In the genomic region with DNA sequence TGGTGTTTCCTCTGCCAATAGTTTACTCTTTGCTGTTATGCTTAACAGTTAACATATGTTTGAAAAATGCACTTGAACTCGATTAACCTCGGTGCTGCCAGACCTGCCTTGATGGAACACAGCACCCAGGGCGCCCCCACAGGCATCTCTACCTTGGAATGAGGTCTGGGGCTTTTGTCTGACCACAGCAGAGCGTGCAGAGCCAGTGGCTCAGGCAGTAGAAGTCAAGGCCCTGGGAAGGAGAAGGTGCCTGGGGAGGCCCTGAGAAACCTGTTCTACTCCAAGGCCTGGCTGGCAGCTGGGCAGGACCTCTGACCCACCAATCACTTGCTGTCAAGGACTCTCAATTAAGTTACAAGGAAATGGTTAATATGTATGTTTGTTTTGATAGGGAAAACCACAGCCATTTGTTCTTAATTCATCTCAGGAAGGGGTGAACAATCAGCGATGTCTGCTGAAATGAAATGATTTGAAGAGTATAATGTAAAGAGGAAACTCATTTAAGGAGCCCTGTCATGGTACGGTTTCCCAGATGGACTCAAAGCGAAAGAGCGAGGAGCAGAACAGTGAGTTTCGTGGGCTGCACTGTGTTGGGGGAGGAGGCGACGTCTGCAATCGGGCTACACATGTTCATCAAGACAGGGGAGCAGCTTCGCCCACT, we compare ENCODE assay signal across 11 cellular contexts. TPM values are rescaled to one million over a fixed set of nuclear protein-coding genes. Genes with fewer than 3 reads are reported as not detected.
DNase-seq lines count a peak whose midpoint lies in the region; ATAC-seq, FAIRE-seq and TF ChIP-seq lines count a peak whose summit lies in the region.
"Had no signal": no experiment of that assay in that cellular context is flagged by ENCODE, and none has a peak within 500 bp of the region (broad histone marks: within the 10 kb centered on the region; RNA-seq: fewer than 3 reads in every experiment).

No MANE protein-coding gene starts in this region.

- intact Hi-C loops in activated CD4-positive, alpha-beta T cell treated with anti-CD3 and anti-CD28 coated beads for 36 hours (cut with DNase I, micrococcal nuclease) = loop anchor here (1.0 to 2.0 kb wide), 2 partner anchors 22 to 50 kb away; partner anchors contain the start of gene MACROH2A1 (in 2 of the 2)
- intact Hi-C loops in Right ventricle myocardium inferior (cut with DNase I) = no loop called here

- FAIRE-seq in D721Med (lab: Jason Lieb, UNC) = no peak
- FAIRE-seq: A204.1, keratinocyte had no signal

- H3K27ac Mint-ChIP-seq in activated CD4-positive, alpha-beta T cell treated with anti-CD3 and anti-CD28 coated beads for 36 hours = peak overlapping the region; percentile 22
- peak overlapping the region; percentile 55 for H3K27ac Mint-ChIP-seq in activated CD8-positive, alpha-beta T cell treated with anti-CD3 and anti-CD28 coated beads, Interleukin-2, amount 10 ng/mL, durations not matched to agents 7 days and 5 days

- CTCF ChIA-PET in activated CD4-positive, alpha-beta T cell treated with anti-CD3 and anti-CD28 coated beads for 36 hours (lab: Charles Lee) = interaction anchor here (0.8 to 1.5 kb wide), 4 partner anchors 9 to 49 kb away, joined by 3 to 5 read pairs (median 4); no protein-coding TSS in a partner anchor
- CTCF ChIA-PET in activated CD8-positive, alpha-beta T cell treated with anti-CD3 and anti-CD28 coated beads, Interleukin-2, amount 10 ng/mL, durations not matched to agents 7 days and 5 days (lab: Charles Lee) = interaction anchor here (0.9 to 3.6 kb wide), 3 partner anchors 10 to 49 kb away, joined by 3 to 13 read pairs (median 3); no protein-coding TSS in a partner anchor

- peak; percentile 93 for ATAC-seq in activated CD4-positive, alpha-beta T cell treated with anti-CD3 and anti-CD28 coated beads for 36 hours
- ATAC-seq in HG03039 (IDR thresholded peaks at IDR 0.05; ENCODE audit: unreplicated experiment) (peak; percentile 84), Right ventricle myocardium inferior (no peak)
- no peak for ATAC-seq in activated CD8-positive, alpha-beta T cell treated with anti-CD3 and anti-CD28 coated beads, Interleukin-2, amount 10 ng/mL, durations not matched to agents 7 days and 5 days

- H3K27me3 Mint-ChIP-seq in activated CD4-positive, alpha-beta T cell treated with anti-CD3 and anti-CD28 coated beads for 36 hours = no peaks in the 10 kb centered on the region
- H3K27me3 Mint-ChIP-seq in activated CD8-positive, alpha-beta T cell treated with anti-CD3 and anti-CD28 coated beads, Interleukin-2, amount 10 ng/mL, durations not matched to agents 7 days and 5 days (ENCODE audit: low read depth) = no peaks in the 10 kb centered on the region
- H3K27me3 Mint-ChIP-seq: IgD-negative memory B cell had no signal

- DNase-seq in activated CD4-positive, alpha-beta T cell treated with anti-CD3 and anti-CD28 coated beads for 36 hours = peak; percentile 76
- no peak for DNase-seq in activated CD4-positive, alpha-beta T cell treated with anti-CD3 and anti-CD28 coated beads for 4 hours
- DNase-seq in activated CD8-positive, alpha-beta T cell treated with anti-CD3 and anti-CD28 coated beads, Interleukin-2, amount 10 ng/mL, durations not matched to agents 7 days and 5 days = no peak
- DNase-seq in stimulated activated CD4-positive, alpha-beta T cell treated with anti-CD3 and anti-CD28 coated beads, Interleukin-4, amount 100 ng/mL, for 24 hours = peak; percentile 30
- DNase-seq in HPDE6-E6E7 (ENCODE audit: extremely low spot score) (no peak), D721Med (ENCODE audit: insufficient read length, low spot score) (no peak), Right ventricle myocardium inferior (ENCODE audit: missing footprints) (no peak)

- H3K9me3 Mint-ChIP-seq in activated CD4-positive, alpha-beta T cell treated with anti-CD3 and anti-CD28 coated beads for 36 hours (ENCODE audit: low read depth) = no peaks in the 10 kb centered on the region
- H3K9me3 Mint-ChIP-seq in activated CD8-positive, alpha-beta T cell treated with anti-CD3 and anti-CD28 coated beads, Interleukin-2, amount 10 ng/mL, durations not matched to agents 7 days and 5 days (ENCODE audit: insufficient read depth) = no peaks in the 10 kb centered on the region
- H3K9me3 Mint-ChIP-seq: IgD-negative memory B cell had no signal

- POLR2A ChIA-PET in activated CD4-positive, alpha-beta T cell treated with anti-CD3 and anti-CD28 coated beads for 36 hours (lab: Charles Lee) = no interaction called here
- POLR2A ChIA-PET in activated CD8-positive, alpha-beta T cell treated with anti-CD3 and anti-CD28 coated beads, Interleukin-2, amount 10 ng/mL, durations not matched to agents 7 days and 5 days (lab: Charles Lee) = no interaction called here

- peaks cover 66% of the 10 kb centered on the region for H3K36me3 Mint-ChIP-seq in activated CD4-positive, alpha-beta T cell treated with anti-CD3 and anti-CD28 coated beads for 36 hours (ENCODE audit: low read depth)
- peaks cover 90% of the 10 kb centered on the region for H3K36me3 Mint-ChIP-seq in activated CD8-positive, alpha-beta T cell treated with anti-CD3 and anti-CD28 coated beads, Interleukin-2, amount 10 ng/mL, durations not matched to agents 7 days and 5 days (ENCODE audit: low read depth)

- H3K4me3 Mint-ChIP-seq in activated CD4-positive, alpha-beta T cell treated with anti-CD3 and anti-CD28 coated beads for 36 hours = no peak overlapping the region
- H3K4me3 Mint-ChIP-seq in activated CD8-positive, alpha-beta T cell treated with anti-CD3 and anti-CD28 coated beads, Interleukin-2, amount 10 ng/mL, durations not matched to agents 7 days and 5 days = no peak overlapping the region
- H3K4me3 Mint-ChIP-seq: IgD-negative memory B cell had no signal

- peaks cover 73% of the 10 kb centered on the region for H3K4me1 Mint-ChIP-seq in activated CD4-positive, alpha-beta T cell treated with anti-CD3 and anti-CD28 coated beads for 36 hours
- peaks cover 88% of the 10 kb centered on the region for H3K4me1 Mint-ChIP-seq in activated CD8-positive, alpha-beta T cell treated with anti-CD3 and anti-CD28 coated beads, Interleukin-2, amount 10 ng/mL, durations not matched to agents 7 days and 5 days (ENCODE audit: low read depth)

- TF ChIP-seq CTCF in D721Med (IDR thresholded peaks at IDR 0.05; ENCODE audit: insufficient read depth, missing control alignments) = no peak

RNA-seq across cellular contexts. Expression of gene MACROH2A1, which starts 21.9 kb away (rescaled TPM):
- 100 to 1,000 TPM; 159 to 190 TPM for total RNA-seq in activated CD4-positive, alpha-beta T cell treated with anti-CD3 and anti-CD28 coated beads for 36 hours
- 100 to 1,000 TPM; 328 to 332 TPM for total RNA-seq in activated CD8-positive, alpha-beta T cell treated with anti-CD3 and anti-CD28 coated beads, Interleukin-2, amount 10 ng/mL, durations not matched to agents 7 days and 5 days
- total RNA-seq in Right ventricle myocardium inferior = 104 TPM

Comparison
In these comparisons a context has a peak if more than half of its experiments do, and no peak if none do; other contexts are left out.
1. DNase-seq: peak in activated CD4-positive, alpha-beta T cell treated with anti-CD3 and anti-CD28 coated beads for 36 hours (single experiment) and stimulated activated CD4-positive, alpha-beta T cell treated with anti-CD3 and anti-CD28 coated beads, Interleukin-4, amount 100 ng/mL, for 24 hours (single experiment); none in activated CD4-positive, alpha-beta T cell treated with anti-CD3 and anti-CD28 coated beads for 4 hours (0 of 2), activated CD8-positive, alpha-beta T cell treated with anti-CD3 and anti-CD28 coated beads, Interleukin-2, amount 10 ng/mL, durations not matched to agents 7 days and 5 days (single experiment), HPDE6-E6E7 (single experiment), D721Med (single experiment) and Right ventricle myocardium inferior (single experiment).
2. ATAC-seq: peak in activated CD4-positive, alpha-beta T cell treated with anti-CD3 and anti-CD28 coated beads for 36 hours (single experiment) and HG03039 (single experiment); none in activated CD8-positive, alpha-beta T cell treated with anti-CD3 and anti-CD28 coated beads, Interleukin-2, amount 10 ng/mL, durations not matched to agents 7 days and 5 days (single experiment) and Right ventricle myocardium inferior (single experiment).